ENCODE assay signal across 2 cellular contexts in the genomic region with DNA sequence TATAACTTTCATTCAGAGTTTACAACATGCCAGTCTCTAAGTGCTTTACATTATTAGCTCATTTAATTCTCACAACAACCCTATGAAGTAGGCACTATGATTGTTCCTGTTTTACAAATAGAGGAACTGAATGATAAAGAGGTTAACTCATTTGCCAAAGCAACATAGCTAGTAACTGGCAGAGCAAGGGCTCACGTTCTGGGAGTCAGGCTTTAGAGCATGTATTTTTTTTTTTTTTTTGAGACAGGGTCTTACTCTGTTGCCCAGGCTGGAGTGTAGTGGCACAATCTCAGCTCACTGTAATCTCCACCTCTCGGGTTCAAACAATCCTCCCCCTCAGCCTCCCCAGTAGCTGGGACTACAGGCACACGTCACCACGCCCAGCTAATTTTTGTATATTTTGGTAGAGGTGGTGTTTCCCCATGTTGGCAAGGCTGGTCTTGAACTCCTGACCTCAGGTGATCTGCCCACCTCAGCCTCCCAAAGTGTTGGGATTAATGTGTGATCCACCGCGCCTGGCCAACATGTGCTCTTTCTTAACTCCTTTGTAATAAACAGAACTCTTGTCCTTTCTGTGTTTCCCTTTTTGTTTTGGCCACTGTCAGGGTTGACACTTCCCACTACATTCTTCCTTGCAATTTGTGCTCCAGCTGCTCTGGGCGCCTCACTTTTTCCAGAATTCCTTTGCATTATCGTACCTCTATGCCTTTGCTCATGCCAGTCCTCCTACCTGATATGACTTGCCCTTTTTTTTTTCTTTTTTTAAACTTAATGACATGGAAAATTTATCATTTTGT.
A peak's percentile ranks its signal among the peaks of the same experiment; 100 is the strongest.
TF ChIP-seq lines count a peak whose summit lies in the region.

No MANE protein-coding gene starts in this region.

TF ChIP-seq in HEK293, 187 proteins besides CTCF, POLR2A, EP300 and RAD21 (continued from another document):
- TF ChIP-seq, protein P1, sequence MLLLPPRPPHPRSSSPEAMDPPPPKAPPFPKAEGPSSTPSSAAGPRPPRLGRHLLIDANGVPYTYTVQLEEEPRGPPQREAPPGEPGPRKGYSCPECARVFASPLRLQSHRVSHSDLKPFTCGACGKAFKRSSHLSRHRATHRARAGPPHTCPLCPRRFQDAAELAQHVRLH (tag by site-specific recombination; IDR thresholded peaks at IDR 0.05) = 0 out of 2 replicates have a peak, but pooled peaks have one; percentile 22
- TF ChIP-seq ZNF121 (tag by site-specific recombination; IDR thresholded peaks at IDR 0.05) = peak; percentile 92; the same call in 1 of the 2 replicates

TF ChIP-seq in endothelial cell of umbilical vein, 7 proteins besides CTCF, POLR2A, EP300 and RAD21 (continued from another document):
- TF ChIP-seq EZH2 (IDR thresholded peaks at IDR 0.05; ENCODE audit: borderline replicate concordance, low read depth, low read length, severe bottlenecking) (no peak), FOS (IDR thresholded peaks at IDR 0.05; ENCODE audit: borderline replicate concordance, insufficient read depth, low read length) (no peak), MYC (IDR thresholded peaks at IDR 0.05; ENCODE audit: low read depth, low read length) (no peak)
